ENCODE assay signal across 1 cellular context in genomic region chr1:63773815-63774616, GRCh38.
TF ChIP-seq lines count a peak whose summit lies in the region.

TSS of gene ROR1 (plus strand) at chr1:63774017.

TF ChIP-seq in HepG2, 621 proteins besides CTCF, POLR2A, EP300 and RAD21 (continued from another document and continues in another):
- TF ChIP-seq MAFK (conservative IDR thresholded peaks at IDR 0.05 in 1 of 2, IDR thresholded peaks at IDR 0.05 in 1 of 2; ENCODE audit: low read length in 2 of 2): no peak
- peak; percentile 81 for TF ChIP-seq ZNF501 (CRISPR knock-in tag; IDR thresholded peaks at IDR 0.05)
- TF ChIP-seq, protein P1, sequence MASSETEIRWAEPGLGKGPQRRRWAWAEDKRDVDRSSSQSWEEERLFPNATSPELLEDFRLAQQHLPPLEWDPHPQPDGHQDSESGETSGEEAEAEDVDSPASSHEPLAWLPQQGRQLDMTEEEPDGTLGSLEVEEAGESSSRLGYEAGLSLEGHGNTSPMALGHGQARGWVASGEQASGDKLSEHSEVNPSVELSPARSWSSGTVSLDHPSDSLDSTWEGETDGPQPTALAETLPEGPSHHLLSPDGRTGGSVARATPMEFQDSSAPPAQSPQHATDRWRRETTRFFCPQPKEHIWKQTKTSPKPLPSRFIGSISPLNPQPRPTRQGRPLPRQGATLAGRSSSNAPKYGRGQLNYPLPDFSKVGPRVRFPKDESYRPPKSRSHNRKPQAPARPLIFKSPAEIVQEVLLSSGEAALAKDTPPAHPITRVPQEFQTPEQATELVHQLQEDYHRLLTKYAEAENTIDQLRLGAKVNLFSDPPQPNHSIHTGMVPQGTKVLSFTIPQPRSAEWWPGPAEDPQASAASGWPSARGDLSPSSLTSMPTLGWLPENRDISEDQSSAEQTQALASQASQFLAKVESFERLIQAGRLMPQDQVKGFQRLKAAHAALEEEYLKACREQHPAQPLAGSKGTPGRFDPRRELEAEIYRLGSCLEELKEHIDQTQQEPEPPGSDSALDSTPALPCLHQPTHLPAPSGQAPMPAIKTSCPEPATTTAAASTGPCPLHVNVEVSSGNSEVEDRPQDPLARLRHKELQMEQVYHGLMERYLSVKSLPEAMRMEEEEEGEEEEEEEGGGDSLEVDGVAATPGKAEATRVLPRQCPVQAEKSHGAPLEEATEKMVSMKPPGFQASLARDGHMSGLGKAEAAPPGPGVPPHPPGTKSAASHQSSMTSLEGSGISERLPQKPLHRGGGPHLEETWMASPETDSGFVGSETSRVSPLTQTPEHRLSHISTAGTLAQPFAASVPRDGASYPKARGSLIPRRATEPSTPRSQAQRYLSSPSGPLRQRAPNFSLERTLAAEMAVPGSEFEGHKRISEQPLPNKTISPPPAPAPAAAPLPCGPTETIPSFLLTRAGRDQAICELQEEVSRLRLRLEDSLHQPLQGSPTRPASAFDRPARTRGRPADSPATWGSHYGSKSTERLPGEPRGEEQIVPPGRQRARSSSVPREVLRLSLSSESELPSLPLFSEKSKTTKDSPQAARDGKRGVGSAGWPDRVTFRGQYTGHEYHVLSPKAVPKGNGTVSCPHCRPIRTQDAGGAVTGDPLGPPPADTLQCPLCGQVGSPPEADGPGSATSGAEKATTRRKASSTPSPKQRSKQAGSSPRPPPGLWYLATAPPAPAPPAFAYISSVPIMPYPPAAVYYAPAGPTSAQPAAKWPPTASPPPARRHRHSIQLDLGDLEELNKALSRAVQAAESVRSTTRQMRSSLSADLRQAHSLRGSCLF (CRISPR knock-in tag; IDR thresholded peaks at IDR 0.05; ENCODE audit: borderline replicate concordance): no peak
- TF ChIP-seq, protein P2, sequence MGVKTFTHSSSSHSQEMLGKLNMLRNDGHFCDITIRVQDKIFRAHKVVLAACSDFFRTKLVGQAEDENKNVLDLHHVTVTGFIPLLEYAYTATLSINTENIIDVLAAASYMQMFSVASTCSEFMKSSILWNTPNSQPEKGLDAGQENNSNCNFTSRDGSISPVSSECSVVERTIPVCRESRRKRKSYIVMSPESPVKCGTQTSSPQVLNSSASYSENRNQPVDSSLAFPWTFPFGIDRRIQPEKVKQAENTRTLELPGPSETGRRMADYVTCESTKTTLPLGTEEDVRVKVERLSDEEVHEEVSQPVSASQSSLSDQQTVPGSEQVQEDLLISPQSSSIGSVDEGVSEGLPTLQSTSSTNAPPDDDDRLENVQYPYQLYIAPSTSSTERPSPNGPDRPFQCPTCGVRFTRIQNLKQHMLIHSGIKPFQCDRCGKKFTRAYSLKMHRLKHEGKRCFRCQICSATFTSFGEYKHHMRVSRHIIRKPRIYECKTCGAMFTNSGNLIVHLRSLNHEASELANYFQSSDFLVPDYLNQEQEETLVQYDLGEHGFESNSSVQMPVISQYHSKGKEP (CRISPR knock-in tag; IDR thresholded peaks at IDR 0.05): no peak
- TF ChIP-seq PLRG1 (conservative IDR thresholded peaks at IDR 0.05): no peak
- TF ChIP-seq DNMT3B (CRISPR knock-in tag; conservative IDR thresholded peaks at IDR 0.05): no peak
- no peak; the same call in 1 of the 2 replicates for TF ChIP-seq ZNF709 (CRISPR knock-in tag; IDR thresholded peaks at IDR 0.05)
- TF ChIP-seq, protein P3, sequence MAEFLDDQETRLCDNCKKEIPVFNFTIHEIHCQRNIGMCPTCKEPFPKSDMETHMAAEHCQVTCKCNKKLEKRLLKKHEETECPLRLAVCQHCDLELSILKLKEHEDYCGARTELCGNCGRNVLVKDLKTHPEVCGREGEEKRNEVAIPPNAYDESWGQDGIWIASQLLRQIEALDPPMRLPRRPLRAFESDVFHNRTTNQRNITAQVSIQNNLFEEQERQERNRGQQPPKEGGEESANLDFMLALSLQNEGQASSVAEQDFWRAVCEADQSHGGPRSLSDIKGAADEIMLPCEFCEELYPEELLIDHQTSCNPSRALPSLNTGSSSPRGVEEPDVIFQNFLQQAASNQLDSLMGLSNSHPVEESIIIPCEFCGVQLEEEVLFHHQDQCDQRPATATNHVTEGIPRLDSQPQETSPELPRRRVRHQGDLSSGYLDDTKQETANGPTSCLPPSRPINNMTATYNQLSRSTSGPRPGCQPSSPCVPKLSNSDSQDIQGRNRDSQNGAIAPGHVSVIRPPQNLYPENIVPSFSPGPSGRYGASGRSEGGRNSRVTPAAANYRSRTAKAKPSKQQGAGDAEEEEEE (CRISPR knock-in tag; IDR thresholded peaks at IDR 0.05; ENCODE audit: borderline replicate concordance): no peak
- TF ChIP-seq, protein P4, sequence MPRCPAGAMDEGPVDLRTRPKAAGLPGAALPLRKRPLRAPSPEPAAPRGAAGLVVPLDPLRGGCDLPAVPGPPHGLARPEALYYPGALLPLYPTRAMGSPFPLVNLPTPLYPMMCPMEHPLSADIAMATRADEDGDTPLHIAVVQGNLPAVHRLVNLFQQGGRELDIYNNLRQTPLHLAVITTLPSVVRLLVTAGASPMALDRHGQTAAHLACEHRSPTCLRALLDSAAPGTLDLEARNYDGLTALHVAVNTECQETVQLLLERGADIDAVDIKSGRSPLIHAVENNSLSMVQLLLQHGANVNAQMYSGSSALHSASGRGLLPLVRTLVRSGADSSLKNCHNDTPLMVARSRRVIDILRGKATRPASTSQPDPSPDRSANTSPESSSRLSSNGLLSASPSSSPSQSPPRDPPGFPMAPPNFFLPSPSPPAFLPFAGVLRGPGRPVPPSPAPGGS (CRISPR knock-in tag; IDR thresholded peaks at IDR 0.05): no peak
- TF ChIP-seq, protein P5, sequence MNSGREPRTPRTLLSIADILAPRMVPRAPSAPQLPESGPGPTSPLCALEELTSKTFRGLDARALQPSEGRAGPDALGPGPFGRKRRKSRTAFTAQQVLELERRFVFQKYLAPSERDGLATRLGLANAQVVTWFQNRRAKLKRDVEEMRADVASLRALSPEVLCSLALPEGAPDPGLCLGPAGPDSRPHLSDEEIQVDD (CRISPR knock-in tag; IDR thresholded peaks at IDR 0.05; ENCODE audit: borderline replicate concordance): 0 out of 2 replicates have a peak, but pooled peaks have one; percentile 86
- no peak for TF ChIP-seq SIX1 (CRISPR knock-in tag; IDR thresholded peaks at IDR 0.05; ENCODE audit: borderline replicate concordance)
- TF ChIP-seq GPN1 (CRISPR knock-in tag; IDR thresholded peaks at IDR 0.05; ENCODE audit: borderline replicate concordance): no peak
- TF ChIP-seq ZFP1 (CRISPR knock-in tag; IDR thresholded peaks at IDR 0.05): no peak
- TF ChIP-seq ZNF44 (CRISPR knock-in tag; IDR thresholded peaks at IDR 0.05): no peak
- peak; percentile 87 for TF ChIP-seq ZNF777 (CRISPR knock-in tag; IDR thresholded peaks at IDR 0.05)
- no peak for TF ChIP-seq GTF2F1 (IDR thresholded peaks at IDR 0.05; ENCODE audit: low read length)
- no peak for TF ChIP-seq MATR3 (CRISPR knock-in tag; IDR thresholded peaks at IDR 0.05)
- TF ChIP-seq ZNF556 (CRISPR knock-in tag; IDR thresholded peaks at IDR 0.05; ENCODE audit: borderline replicate concordance): peak; percentile 45; the same call in 1 of the 2 replicates
- peak; percentile 49; the same call in 1 of the 2 replicates for TF ChIP-seq BCL6 (CRISPR knock-in tag; IDR thresholded peaks at IDR 0.05)
- no peak for TF ChIP-seq ZNF224 (CRISPR knock-in tag; IDR thresholded peaks at IDR 0.05)
- TF ChIP-seq NRL (CRISPR knock-in tag; IDR thresholded peaks at IDR 0.05; ENCODE audit: borderline replicate concordance): 0 out of 2 replicates have a peak, but pooled peaks have one; percentile 60
- no peak for TF ChIP-seq CENPT (CRISPR knock-in tag; IDR thresholded peaks at IDR 0.05; ENCODE audit: low read depth)
- TF ChIP-seq GABPA (IDR thresholded peaks at IDR 0.05; ENCODE audit: low read depth, low read length): no peak
- TF ChIP-seq GABPA (CRISPR knock-in tag; IDR thresholded peaks at IDR 0.05; ENCODE audit: low read depth): no peak
- TF ChIP-seq SCMH1 (CRISPR knock-in tag; IDR thresholded peaks at IDR 0.05; ENCODE audit: borderline replicate concordance): no peak
- TF ChIP-seq ASH2L (IDR thresholded peaks at IDR 0.05; ENCODE audit: insufficient read length, low read depth, low read length): no peak
- no peak for TF ChIP-seq ZNF230 (CRISPR knock-in tag; IDR thresholded peaks at IDR 0.05)
- no peak for TF ChIP-seq CEBPB (IDR thresholded peaks at IDR 0.05; ENCODE audit: borderline replicate concordance, low read depth, low read length)
- no peak for TF ChIP-seq ZUFSP (CRISPR knock-in tag; IDR thresholded peaks at IDR 0.05; ENCODE audit: borderline replicate concordance)
- no peak for TF ChIP-seq ZNF530 (CRISPR knock-in tag; IDR thresholded peaks at IDR 0.05; ENCODE audit: low read depth)
- TF ChIP-seq, protein P6, sequence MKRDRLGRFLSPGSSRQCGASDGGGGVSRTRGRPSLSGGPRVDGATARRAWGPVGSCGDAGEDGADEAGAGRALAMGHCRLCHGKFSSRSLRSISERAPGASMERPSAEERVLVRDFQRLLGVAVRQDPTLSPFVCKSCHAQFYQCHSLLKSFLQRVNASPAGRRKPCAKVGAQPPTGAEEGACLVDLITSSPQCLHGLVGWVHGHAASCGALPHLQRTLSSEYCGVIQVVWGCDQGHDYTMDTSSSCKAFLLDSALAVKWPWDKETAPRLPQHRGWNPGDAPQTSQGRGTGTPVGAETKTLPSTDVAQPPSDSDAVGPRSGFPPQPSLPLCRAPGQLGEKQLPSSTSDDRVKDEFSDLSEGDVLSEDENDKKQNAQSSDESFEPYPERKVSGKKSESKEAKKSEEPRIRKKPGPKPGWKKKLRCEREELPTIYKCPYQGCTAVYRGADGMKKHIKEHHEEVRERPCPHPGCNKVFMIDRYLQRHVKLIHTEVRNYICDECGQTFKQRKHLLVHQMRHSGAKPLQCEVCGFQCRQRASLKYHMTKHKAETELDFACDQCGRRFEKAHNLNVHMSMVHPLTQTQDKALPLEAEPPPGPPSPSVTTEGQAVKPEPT (CRISPR knock-in tag; IDR thresholded peaks at IDR 0.05; ENCODE audit: low read depth): 0 out of 2 replicates have a peak, but pooled peaks have one; percentile 32
- TF ChIP-seq ZNF569 (CRISPR knock-in tag; IDR thresholded peaks at IDR 0.05; ENCODE audit: borderline replicate concordance): no peak
- TF ChIP-seq ZFP82 (CRISPR knock-in tag; IDR thresholded peaks at IDR 0.05; ENCODE audit: borderline replicate concordance): no peak
- TF ChIP-seq NFKBIZ (CRISPR knock-in tag; IDR thresholded peaks at IDR 0.05): no peak
- TF ChIP-seq, protein P7, sequence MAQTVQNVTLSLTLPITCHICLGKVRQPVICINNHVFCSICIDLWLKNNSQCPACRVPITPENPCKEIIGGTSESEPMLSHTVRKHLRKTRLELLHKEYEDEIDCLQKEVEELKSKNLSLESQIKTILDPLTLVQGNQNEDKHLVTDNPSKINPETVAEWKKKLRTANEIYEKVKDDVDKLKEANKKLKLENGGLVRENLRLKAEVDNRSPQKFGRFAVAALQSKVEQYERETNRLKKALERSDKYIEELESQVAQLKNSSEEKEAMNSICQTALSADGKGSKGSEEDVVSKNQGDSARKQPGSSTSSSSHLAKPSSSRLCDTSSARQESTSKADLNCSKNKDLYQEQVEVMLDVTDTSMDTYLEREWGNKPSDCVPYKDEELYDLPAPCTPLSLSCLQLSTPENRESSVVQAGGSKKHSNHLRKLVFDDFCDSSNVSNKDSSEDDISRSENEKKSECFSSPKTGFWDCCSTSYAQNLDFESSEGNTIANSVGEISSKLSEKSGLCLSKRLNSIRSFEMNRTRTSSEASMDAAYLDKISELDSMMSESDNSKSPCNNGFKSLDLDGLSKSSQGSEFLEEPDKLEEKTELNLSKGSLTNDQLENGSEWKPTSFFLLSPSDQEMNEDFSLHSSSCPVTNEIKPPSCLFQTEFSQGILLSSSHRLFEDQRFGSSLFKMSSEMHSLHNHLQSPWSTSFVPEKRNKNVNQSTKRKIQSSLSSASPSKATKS (CRISPR knock-in tag; IDR thresholded peaks at IDR 0.05): no peak
- TF ChIP-seq, protein P8, sequence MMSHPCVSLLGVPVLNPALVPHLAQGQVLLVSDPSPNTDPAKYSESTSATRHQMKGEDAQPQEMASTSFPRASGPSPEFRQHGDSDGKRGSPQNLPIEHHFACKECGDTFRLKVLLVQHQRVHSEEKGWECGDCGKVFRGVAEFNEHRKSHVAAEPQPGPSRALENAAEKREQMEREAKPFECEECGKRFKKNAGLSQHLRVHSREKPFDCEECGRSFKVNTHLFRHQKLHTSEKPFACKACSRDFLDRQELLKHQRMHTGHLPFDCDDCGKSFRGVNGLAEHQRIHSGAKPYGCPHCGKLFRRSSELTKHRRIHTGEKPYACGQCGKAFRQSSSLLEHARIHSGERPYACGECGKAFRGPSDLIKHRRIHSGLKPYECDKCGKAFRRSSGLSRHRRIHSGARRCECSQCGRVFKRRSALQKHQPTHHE (CRISPR knock-in tag; IDR thresholded peaks at IDR 0.05; ENCODE audit: borderline replicate concordance): no peak
- TF ChIP-seq, protein P9, sequence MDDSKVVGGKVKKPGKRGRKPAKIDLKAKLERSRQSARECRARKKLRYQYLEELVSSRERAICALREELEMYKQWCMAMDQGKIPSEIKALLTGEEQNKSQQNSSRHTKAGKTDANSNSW (CRISPR knock-in tag; IDR thresholded peaks at IDR 0.05; ENCODE audit: borderline replicate concordance): no peak
- no peak for TF ChIP-seq CBX1 (IDR thresholded peaks at IDR 0.05; ENCODE audit: low read depth)
- TF ChIP-seq ELF4 (CRISPR knock-in tag; IDR thresholded peaks at IDR 0.05; ENCODE audit: borderline replicate concordance): no peak
- TF ChIP-seq PHF20 (CRISPR knock-in tag; IDR thresholded peaks at IDR 0.05): no peak
- TF ChIP-seq THAP11 (CRISPR knock-in tag; IDR thresholded peaks at IDR 0.05): no peak
- no peak for TF ChIP-seq SRF (IDR thresholded peaks at IDR 0.05; ENCODE audit: low read depth, low read length)
- no peak for TF ChIP-seq EZH2 (conservative IDR thresholded peaks at IDR 0.05; ENCODE audit: low read depth, low read length)
- TF ChIP-seq ZSCAN12 (CRISPR knock-in tag; IDR thresholded peaks at IDR 0.05): no peak
- no peak; the same call in 1 of the 2 replicates for TF ChIP-seq RNF2 (conservative IDR thresholded peaks at IDR 0.05; ENCODE audit: low read depth)
- no peak for TF ChIP-seq CBX2 (IDR thresholded peaks at IDR 0.05; ENCODE audit: low read depth, low read length)
- TF ChIP-seq CBX2 (CRISPR knock-in tag; IDR thresholded peaks at IDR 0.05; ENCODE audit: low read depth): no peak
